ENCODE assay signal across 8 cellular contexts in the genomic region with DNA sequence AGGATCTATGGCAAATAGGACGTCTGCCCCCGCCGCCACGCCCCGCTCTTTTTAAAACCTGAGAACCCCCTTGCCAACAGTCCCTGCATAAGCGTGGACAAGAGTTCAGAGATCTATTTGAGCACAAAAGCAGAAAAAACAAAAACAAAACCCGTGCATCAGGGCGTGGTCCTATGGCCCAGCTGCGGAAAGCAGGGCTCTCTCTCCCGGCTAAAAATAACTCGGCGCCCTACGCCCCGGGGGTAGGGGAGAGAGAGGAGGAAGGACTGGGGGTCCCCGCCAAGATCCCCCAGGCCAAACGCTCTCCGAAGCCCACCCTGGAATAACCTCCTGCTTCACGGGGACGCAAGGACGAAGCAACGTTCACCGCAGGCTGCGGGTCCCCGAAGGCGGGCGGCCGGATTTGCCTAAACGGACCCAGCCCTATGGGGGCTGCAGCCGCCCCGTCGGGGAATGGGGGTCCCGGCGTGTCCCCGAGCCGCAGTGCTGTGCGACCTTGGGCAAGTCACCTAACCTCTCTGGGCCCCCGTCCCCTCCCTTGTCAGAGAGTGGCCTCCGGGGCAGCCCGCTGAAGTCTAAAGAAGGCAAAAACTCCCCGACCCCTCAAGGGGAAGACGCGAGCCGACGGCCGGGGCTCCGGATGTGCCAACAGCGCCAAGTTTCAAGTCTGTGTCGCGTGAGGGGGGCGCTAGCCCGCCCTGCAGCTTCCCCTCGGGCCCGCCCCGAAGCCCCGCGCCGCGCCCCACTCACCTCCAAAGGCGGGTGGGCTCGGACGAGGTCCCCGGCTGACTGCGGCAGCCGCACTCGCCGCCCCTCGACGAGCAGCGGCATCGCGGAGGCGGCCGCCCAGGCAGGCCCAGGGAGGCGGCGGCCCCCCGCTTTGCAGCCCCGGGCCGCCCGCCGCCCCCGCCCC. TPM values are rescaled to one million over a fixed set of nuclear protein-coding genes. Genes with fewer than 3 reads are reported as not detected.
DNase-seq lines count a peak whose midpoint lies in the region; ATAC-seq, FAIRE-seq and TF ChIP-seq lines count a peak whose summit lies in the region.

No MANE protein-coding gene starts in this region.

- intact Hi-C loops in PC-3 (cut with micrococcal nuclease) (no loop called here), HepG2 (cut with micrococcal nuclease; ENCODE audit: unreplicated experiment) (loop anchor here (2.0 kb wide), 1 partner anchor 33 kb away; no protein-coding TSS in a partner anchor)

- H3K9me2 ChIP-seq in PC-3 (replicated peaks; ENCODE audit: low read length): no peaks in the 10 kb centered on the region

- no peak for FAIRE-seq in HepG2 (lab: Jason Lieb, UNC)

- H3K4me1 ChIP-seq in BLaER1 treated with 17β-estradiol and CSF1 and Interleukin-3, amounts not matched to agents 10 nM and 100 nM: peaks cover 19 to 49% (median 30%) of the 10 kb centered on the region in 10 experiments
- no peaks in the 10 kb centered on the region for H3K4me1 ChIP-seq in PC-3 (ENCODE audit: insufficient read depth, low read length)
- peaks cover 70% of the 10 kb centered on the region for H3K4me1 ChIP-seq in HepG2 (ENCODE audit: insufficient read depth, low read length)

- no peaks in the 10 kb centered on the region for H3F3A ChIP-seq in PC-3 (ENCODE audit: low read length, unreplicated experiment)

- peak overlapping the region; percentile 89 to 95 (median 93) for H3K4me3 Mint-ChIP-seq in brain

- BruUV-seq in PC-3 (replicated peaks; lab: Mats Ljungman, UMichigan): no TSS peak
- BruUV-seq in HepG2 (replicated peaks; lab: Mats Ljungman, UMichigan): no TSS peak

- H3K9ac ChIP-seq in BLaER1 treated with 17β-estradiol and CSF1 and Interleukin-3, amounts not matched to agents 10 nM and 100 nM: peak overlapping the region; percentile 88 to 98 (median 93)
- H3K9ac ChIP-seq in PC-3 (ENCODE audit: low read length): peak overlapping the region; percentile 70
- H3K9ac ChIP-seq in HepG2 (ENCODE audit: insufficient read depth, low read depth, low read length): peak overlapping the region; percentile 83

- H3K9me3 ChIP-seq in BLaER1 treated with 17β-estradiol and CSF1 and Interleukin-3, amounts not matched to agents 10 nM and 100 nM (replicated peaks in 1 of 11): no peaks in the 10 kb centered on the region
- H3K9me3 ChIP-seq in PC-3 (ENCODE audit: low read length) (no peaks in the 10 kb centered on the region), HepG2 (ENCODE audit: low read length) (no peaks in the 10 kb centered on the region)

- in situ Hi-C loops in HepG2 (cut with HindIII; ENCODE audit: extremely low pct_ligation_motif_present, low pct_unique_long_range_greater_than_20kb): loop anchor here (25.0 kb wide), 1 partner anchor 168 kb away; no protein-coding TSS in a partner anchor
- in situ Hi-C loops in GM13976 (cut with MboI; ENCODE audit: low sequenced_read_pairs, unreplicated experiment): no loop called here

- peaks cover 0 to 52% (median 27%) of the 10 kb centered on the region in 11 experiments; a peak in 14 of 22 replicates for H4K20me1 ChIP-seq in BLaER1 treated with 17β-estradiol and CSF1 and Interleukin-3, amounts not matched to agents 10 nM and 100 nM
- H4K20me1 ChIP-seq in PC-3 (ENCODE audit: low read length) (no peaks in the 10 kb centered on the region), HepG2 (ENCODE audit: insufficient read depth, low read length) (no peaks in the 10 kb centered on the region)

- TF ChIP-seq EP300 in HepG2 (IDR thresholded peaks at IDR 0.05; ENCODE audit: low read depth in 2 of 2, low read length in 2 of 2) (no peak), HepG2 (CRISPR knock-in tag; IDR thresholded peaks at IDR 0.05; ENCODE audit: borderline replicate concordance) (no peak)

- H3K79me2 ChIP-seq in PC-3 (ENCODE audit: low read length) (peaks cover 12% of the 10 kb centered on the region; the same call in 1 of the 2 replicates), HepG2 (ENCODE audit: insufficient read depth, low read length) (peaks cover 38% of the 10 kb centered on the region)

- H3K27me3 ChIP-seq in BLaER1 treated with 17β-estradiol and CSF1 and Interleukin-3, amounts not matched to agents 10 nM and 100 nM: no peaks in the 10 kb centered on the region
- no peaks in the 10 kb centered on the region for H3K27me3 ChIP-seq in PC-3 (ENCODE audit: low read length)
- no peaks in the 10 kb centered on the region; a peak in 1 of 5 replicates for H3K27me3 ChIP-seq in HepG2 (ENCODE audit: control insufficient read depth in 1 of 2, insufficient read depth in 2 of 2, low read length in 2 of 2)

- peak in 1 of 2 experiments; percentile 68; a peak in 1 of 4 replicates for TF ChIP-seq POLR2A in HepG2 (IDR thresholded peaks at IDR 0.05; ENCODE audit: insufficient read depth in 1 of 2, low read depth in 2 of 2, low read length in 2 of 2)

- peaks cover 22 to 34% (median 25%) of the 10 kb centered on the region in 11 experiments for H3K36me3 ChIP-seq in BLaER1 treated with 17β-estradiol and CSF1 and Interleukin-3, amounts not matched to agents 10 nM and 100 nM
- H3K36me3 ChIP-seq in PC-3 (ENCODE audit: low read depth, low read length) (peaks cover 7% of the 10 kb centered on the region; the same call in 1 of the 2 replicates), HepG2 (replicated peaks in 1 of 2; ENCODE audit: control insufficient read depth in 1 of 2, insufficient read depth in 2 of 2, low read length in 2 of 2) (peaks cover 2 to 17% of the 10 kb centered on the region in 2 experiments; a peak in 4 of 5 replicates)

- peaks cover 8% of the 10 kb centered on the region for H3K36me3 Mint-ChIP-seq in brain

- no peak for TF ChIP-seq CTCF in PC-3 (conservative IDR thresholded peaks at IDR 0.05; ENCODE audit: low read depth, low read length)
- TF ChIP-seq CTCF in brain (conservative IDR thresholded peaks at IDR 0.05): peak in 1 of 2 experiments; percentile 42
- TF ChIP-seq CTCF in HepG2 (CRISPR knock-in tag; IDR thresholded peaks at IDR 0.05): peak; percentile 53
- no peak for TF ChIP-seq CTCF in GM13976 (IDR thresholded peaks at IDR 0.05; ENCODE audit: borderline replicate concordance, control extremely low read depth, extremely low read depth, insufficient read depth, missing control alignments)

- CTCF ChIA-PET in PC-3 (lab: Charles Lee) (no interaction called here), HepG2 (lab: Yijun Ruan, JAX; ENCODE audit: low intra/inter-chr PET ratio, low total read pairs) (no interaction called here)

- H3K27ac Mint-ChIP-seq in brain: peak overlapping the region; percentile 62 to 89 (median 82)

- DNase-seq in PC-3 (peak; percentile 9), HepG2 (ENCODE audit: low spot score) (peak; percentile 34), GM13976 (ENCODE audit: low spot score) (no peak)
- DNase-seq in stimulated activated CD8-positive, alpha-beta memory T cell treated with anti-CD3 and anti-CD28 coated beads, Interleukin-4, amount 100 ng/mL, for 48 hours: peak; percentile 76

- 2% methylated on average over 36 of the region's 81 CpGs for WGBS in HepG2 (ENCODE audit: low lambda C conversion rate)

- H2AFZ ChIP-seq in PC-3 (ENCODE audit: low read length) (peak overlapping the region; percentile 91), HepG2 (ENCODE audit: low read length) (no peak overlapping the region)

- TF ChIP-seq RAD21 in HepG2 (CRISPR knock-in tag; IDR thresholded peaks at IDR 0.05): no peak; the same call in none of the 2 replicates

- no peaks in the 10 kb centered on the region for H3K27me3 Mint-ChIP-seq in brain

- peak overlapping the region; percentile 87 to 96 (median 90) for H3K27ac ChIP-seq in BLaER1 treated with 17β-estradiol and CSF1 and Interleukin-3, amounts not matched to agents 10 nM and 100 nM
- H3K27ac ChIP-seq in PC-3 (ENCODE audit: low read length): no peak overlapping the region
- H3K27ac ChIP-seq in HepG2 (ENCODE audit: extremely low read length, insufficient read depth, low read length): peak overlapping the region; percentile 48

- peaks cover 16% of the 10 kb centered on the region for H3K4me1 Mint-ChIP-seq in brain

- peak overlapping the region; percentile 77 to 96 (median 89) for H3K4me2 ChIP-seq in BLaER1 treated with 17β-estradiol and CSF1 and Interleukin-3, amounts not matched to agents 10 nM and 100 nM
- H3K4me2 ChIP-seq in PC-3 (ENCODE audit: low read length): peak overlapping the region; percentile 88
- peak overlapping the region; percentile 81 for H3K4me2 ChIP-seq in HepG2 (ENCODE audit: low read depth, low read length)

- POLR2A ChIA-PET in PC-3 (lab: Charles Lee; ENCODE audit: unreplicated experiment) (interaction anchor here (0.6 kb wide), 1 partner anchor 50 kb away, joined by 3 read pairs; no protein-coding TSS in a partner anchor), HepG2 (lab: Yijun Ruan, JAX) (interaction anchor here (0.8 to 1.0 kb wide), 2 partner anchors 17 to 22 kb away, joined by 3 read pairs; no protein-coding TSS in a partner anchor)

- peaks cover 0 to 8% (median 0%) of the 10 kb centered on the region in 5 experiments for H3K9me3 Mint-ChIP-seq in brain

- H3K4me3 ChIP-seq in BLaER1 treated with 17β-estradiol and CSF1 and Interleukin-3, amounts not matched to agents 10 nM and 100 nM: peak overlapping the region; percentile 75 to 100 (median 90)
- peak overlapping the region; percentile 91 for H3K4me3 ChIP-seq in PC-3 (ENCODE audit: low read length)
- peak overlapping the region; percentile 91 to 99 (median 95) for H3K4me3 ChIP-seq in HepG2 (replicated peaks in 1 of 3; ENCODE audit: insufficient read depth in 1 of 3, low read depth in 2 of 3, low read length in 3 of 3)

- peak; percentile 68 for ATAC-seq in GM18868 (IDR thresholded peaks at IDR 0.05; ENCODE audit: unreplicated experiment)
- peak; percentile 66 for ATAC-seq in HG03045 (IDR thresholded peaks at IDR 0.05; ENCODE audit: unreplicated experiment)
- ATAC-seq in PC-3: peak; percentile 31
- peak; percentile 4; the same call in 2 of the 3 replicates for ATAC-seq in HepG2

RNA-seq across cellular contexts. Expression of a gene that starts 0.5 kb away (rescaled TPM):
- total RNA-seq in PC-3 (2014; rRNA removed) (23.8 and 32.0 TPM in 2 replicates), HepG2 (2016; rRNA removed; fragmentation: Illumina TruSeq; extraction: Trizol) (41.8 and 58.3 TPM in 2 replicates)
- polyA plus RNA-seq in brain (ENCODE audit: insufficient read depth, low read depth, low replicate concordance) (38.1 TPM), HepG2 (2011; rRNA removed) (103 and 135 TPM in 2 replicates)
- 386 and 399 TPM in 2 replicates for total RNA-seq in HepG2 (2016; cell fraction: cytosol; rRNA removed; fragmentation: Illumina TruSeq; extraction: Trizol; ENCODE audit: low read depth)
- total RNA-seq in HepG2 (2016; cell fraction: insoluble cytoplasmic fraction; rRNA removed; fragmentation: Illumina TruSeq; extraction: Trizol): 38.1 and 61.2 TPM in 2 replicates
- total RNA-seq in HepG2 (2016; cell fraction: membrane; rRNA removed; fragmentation: Illumina TruSeq; extraction: Trizol): 288 and 302 TPM in 2 replicates
- total RNA-seq in HepG2 (2016; cell fraction: nucleus; rRNA removed; fragmentation: Illumina TruSeq; extraction: Trizol): 23.6 and 28.1 TPM in 2 replicates
- polyA plus RNA-seq in HepG2 (2011; cell fraction: cytosol; rRNA removed): 76.3 and 86.4 TPM in 2 replicates
- 51.6 and 57.1 TPM in 2 replicates for polyA plus RNA-seq in HepG2 (2011; cell fraction: nucleus; rRNA removed)
- polyA plus RNA-seq in HepG2 (2012): 58.2 and 65.1 TPM in 2 replicates
- polyA plus RNA-seq in HepG2 (2016; cell fraction: cytosol; fragmentation: Illumina TruSeq; extraction: Trizol; ENCODE audit: low read depth): 580 and 583 TPM in 2 replicates
- 56.0 and 59.7 TPM in 2 replicates for polyA plus RNA-seq in HepG2 (2016; cell fraction: insoluble cytoplasmic fraction; fragmentation: Illumina TruSeq; extraction: Trizol; ENCODE audit: low read depth)
- 344 and 370 TPM in 2 replicates for polyA plus RNA-seq in HepG2 (2016; cell fraction: membrane; fragmentation: Illumina TruSeq; extraction: Trizol; ENCODE audit: low read depth)
- 59.0 and 59.9 TPM in 2 replicates for polyA plus RNA-seq in HepG2 (2016; cell fraction: nucleus; fragmentation: Illumina TruSeq; extraction: Trizol; ENCODE audit: insufficient read depth, low read depth)
- 45.2 and 119 TPM in 2 replicates for polyA minus RNA-seq in HepG2 (2011; rRNA and poly(A)+ RNA removed; ENCODE audit: low replicate concordance)
- polyA minus RNA-seq in HepG2 (2011; cell fraction: cytosol; rRNA and poly(A)+ RNA removed): 55.7 and 63.7 TPM in 2 replicates
- polyA minus RNA-seq in HepG2 (2011; cell fraction: nucleus; rRNA and poly(A)+ RNA removed): 36.7 and 38.4 TPM in 2 replicates

RNA-seq across cellular contexts. Expression of a gene that starts 38.7 kb away (rescaled TPM):
- total RNA-seq in PC-3 (2014; rRNA removed): 29.9 and 35.3 TPM in 2 replicates
- 27.6 TPM for polyA plus RNA-seq in brain (ENCODE audit: insufficient read depth, low read depth, low replicate concordance)
- total RNA-seq in HepG2 (2016; rRNA removed; fragmentation: Illumina TruSeq; extraction: Trizol): 67.0 and 101 TPM in 2 replicates
- 4.5 and 7.2 TPM in 2 replicates for total RNA-seq in HepG2 (2016; cell fraction: cytosol; rRNA removed; fragmentation: Illumina TruSeq; extraction: Trizol; ENCODE audit: low read depth)
- 66.8 and 102 TPM in 2 replicates for total RNA-seq in HepG2 (2016; cell fraction: insoluble cytoplasmic fraction; rRNA removed; fragmentation: Illumina TruSeq; extraction: Trizol)
- 13.9 and 15.7 TPM in 2 replicates for total RNA-seq in HepG2 (2016; cell fraction: membrane; rRNA removed; fragmentation: Illumina TruSeq; extraction: Trizol)
- total RNA-seq in HepG2 (2016; cell fraction: nucleus; rRNA removed; fragmentation: Illumina TruSeq; extraction: Trizol): 48.4 and 52.4 TPM in 2 replicates
- 43.5 and 45.8 TPM in 2 replicates for polyA plus RNA-seq in HepG2 (2011; rRNA removed)
- polyA plus RNA-seq in HepG2 (2011; cell fraction: cytosol; rRNA removed): 20.4 and 34.2 TPM in 2 replicates
- 25.0 and 25.7 TPM in 2 replicates for polyA plus RNA-seq in HepG2 (2011; cell fraction: nucleus; rRNA removed)
- 38.3 and 41.0 TPM in 2 replicates for polyA plus RNA-seq in HepG2 (2012)
- 1.9 and 2.1 TPM in 2 replicates for polyA plus RNA-seq in HepG2 (2016; cell fraction: cytosol; fragmentation: Illumina TruSeq; extraction: Trizol; ENCODE audit: low read depth)
- 73.5 and 79.0 TPM in 2 replicates for polyA plus RNA-seq in HepG2 (2016; cell fraction: insoluble cytoplasmic fraction; fragmentation: Illumina TruSeq; extraction: Trizol; ENCODE audit: low read depth)
- polyA plus RNA-seq in HepG2 (2016; cell fraction: membrane; fragmentation: Illumina TruSeq; extraction: Trizol; ENCODE audit: low read depth): 5.8 and 6.6 TPM in 2 replicates
- 64.5 and 64.7 TPM in 2 replicates for polyA plus RNA-seq in HepG2 (2016; cell fraction: nucleus; fragmentation: Illumina TruSeq; extraction: Trizol; ENCODE audit: insufficient read depth, low read depth)
- 42.6 and 47.9 TPM in 2 replicates for polyA minus RNA-seq in HepG2 (2011; rRNA and poly(A)+ RNA removed; ENCODE audit: low replicate concordance)
- 36.9 and 45.0 TPM in 2 replicates for polyA minus RNA-seq in HepG2 (2011; cell fraction: cytosol; rRNA and poly(A)+ RNA removed)
- 42.0 and 45.3 TPM in 2 replicates for polyA minus RNA-seq in HepG2 (2011; cell fraction: nucleus; rRNA and poly(A)+ RNA removed)

Comparison
In these comparisons a context has a peak if more than half of its experiments do, and no peak if none do; other contexts are left out.
1. ATAC-seq: peak in every context shown above with its lines; median percentile 68 in GM18868; 66 in HG03045; 31 in PC-3; 4 in HepG2.